ENCODE assay signal across 8 cellular contexts in genomic region chr17:59844884-59845594, GRCh38. TPM values are rescaled to one million over a fixed set of nuclear protein-coding genes. Genes with fewer than 3 reads are reported as not detected.
DNase-seq lines count a peak whose midpoint lies in the region; ATAC-seq and FAIRE-seq lines count a peak whose summit lies in the region.

No MANE protein-coding gene starts in this region.

- 48 to 60% (median 49%) methylated on average over 3 of the region's 3 CpGs for WGBS in small intestine, 3 donors

- no peak for FAIRE-seq in small intestine (lab: Jason Lieb, UNC)

- ATAC-seq in HG03439 (IDR thresholded peaks at IDR 0.05; ENCODE audit: unreplicated experiment) (no peak), GM19351 (IDR thresholded peaks at IDR 0.05; ENCODE audit: unreplicated experiment) (no peak), GM19395 (IDR thresholded peaks at IDR 0.05; ENCODE audit: unreplicated experiment) (no peak)

- DNase-seq in NCI-H2196 (lab: John Stamatoyannopoulos, UW; ENCODE audit: unreplicated experiment), result peak; percentile 53
- DNase-seq in NCI-H2196 treated with DMSO at 0.1 percent for 48 hours (lab: John Stamatoyannopoulos, UW; ENCODE audit: unreplicated experiment), result no peak
- no peak for DNase-seq in SJCRH30
- DNase-seq in epithelial cell of prostate (ENCODE audit: low read depth, low spot score), result no peak
- DNase-seq in small intestine, result no peak

- H3K27ac ChIP-seq in SJCRH30, result peak overlapping the region; percentile 37
- peak overlapping the region; percentile 99 for H3K27ac ChIP-seq in epithelial cell of prostate
- H3K27ac ChIP-seq in small intestine (ENCODE audit: low read depth in 1 of 2, low read length in 1 of 2), result peak overlapping the region; percentile 61 to 89

- H3K9me3 ChIP-seq in SJCRH30 (replicated peaks) (no peaks in the 10 kb centered on the region), small intestine (ENCODE audit: control insufficient read depth, low read depth) (no peaks in the 10 kb centered on the region)

- H3K27me3 ChIP-seq in SJCRH30 (no peaks in the 10 kb centered on the region), small intestine (ENCODE audit: control insufficient read depth in 2 of 2, insufficient read depth in 2 of 2, low read length in 2 of 2) (no peaks in the 10 kb centered on the region)

- H3K36me3 ChIP-seq in SJCRH30 (peaks cover 3% of the 10 kb centered on the region; the same call in 1 of the 2 replicates), small intestine (ENCODE audit: control insufficient read depth in 2 of 2, insufficient read depth in 2 of 2, low read length in 2 of 2) (peaks cover 0 to under 1% of the 10 kb centered on the region in 2 donors)

- H3K4me1 ChIP-seq in SJCRH30, result peaks cover 21% of the 10 kb centered on the region
- peaks cover 0 to 3% of the 10 kb centered on the region in 2 donors for H3K4me1 ChIP-seq in small intestine (ENCODE audit: control insufficient read depth in 2 of 2, insufficient read depth in 1 of 2, low read depth in 1 of 2, low read length in 1 of 2)

- H3K4me3 ChIP-seq in SJCRH30 (no peak overlapping the region), small intestine (ENCODE audit: low read depth in 1 of 2, low read length in 2 of 2) (no peak overlapping the region)

RNA-seq across cellular contexts. Expression of gene TUBD1, which starts 47.7 kb away (rescaled TPM):
- total RNA-seq in SJCRH30 (2014; rRNA removed; shearing (Covaris generic)), result 12.7 and 13.9 TPM in 2 replicates
- 1 to 10 TPM; 5.2 to 8.1 (median 6.8) TPM for polyA plus RNA-seq in small intestine

RNA-seq across cellular contexts. Expression of gene RPS6KB1, which starts 47.9 kb away (rescaled TPM):
- total RNA-seq in SJCRH30 (2014; rRNA removed; shearing (Covaris generic)), result 16.0 and 22.6 TPM in 2 replicates
- 10 to 100 TPM in 1 of 3 donors, 1 to 10 TPM in 2; 6.5 to 10.6 (median 8.9) TPM for polyA plus RNA-seq in small intestine

Comparison
In these comparisons a context has a peak if more than half of its experiments do, and no peak if none do; other contexts are left out.
1. H3K27ac ChIP-seq: peak in every context shown above with its lines; median percentile 99 in epithelial cell of prostate; 75 in small intestine; 37 in SJCRH30.